ENCODE assay signal across 10 cellular contexts in the genomic region with DNA sequence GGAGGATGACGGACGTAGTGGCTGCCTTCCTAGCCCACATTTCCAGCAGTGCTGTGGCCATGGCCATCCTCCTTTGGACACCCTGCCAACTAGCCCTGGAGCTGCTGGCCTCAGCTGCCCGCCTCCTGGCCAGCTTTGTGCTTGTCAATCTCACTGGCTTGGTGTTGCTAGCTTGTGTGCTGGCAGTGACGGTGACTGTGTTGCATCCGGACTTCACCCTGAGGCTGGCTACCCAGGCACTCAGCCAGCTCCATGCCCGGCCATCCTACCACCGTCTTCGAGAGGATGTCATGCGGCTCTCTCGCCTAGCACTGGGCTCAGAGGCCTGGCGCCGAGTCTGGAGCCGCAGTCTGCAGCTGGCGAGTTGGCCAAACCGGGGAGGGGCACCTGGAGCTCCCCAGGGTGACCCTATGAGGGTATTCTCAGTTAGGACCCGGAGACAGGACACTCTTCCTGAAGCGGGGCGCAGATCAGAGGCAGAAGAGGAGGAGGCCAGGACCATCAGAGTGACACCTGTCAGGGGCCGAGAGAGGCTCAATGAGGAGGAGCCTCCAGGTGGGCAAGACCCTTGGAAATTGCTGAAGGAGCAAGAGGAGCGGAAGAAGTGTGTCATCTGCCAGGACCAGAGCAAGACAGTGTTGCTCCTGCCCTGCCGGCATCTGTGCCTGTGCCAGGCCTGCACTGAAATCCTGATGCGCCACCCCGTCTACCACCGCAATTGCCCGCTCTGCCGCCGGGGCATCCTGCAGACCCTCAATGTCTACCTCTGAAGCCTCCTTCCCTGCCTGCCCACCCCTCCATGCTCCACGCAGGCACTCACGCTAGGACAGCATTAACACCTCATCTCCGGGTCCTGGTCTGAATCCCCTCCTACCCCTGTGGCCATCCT. TPM values are rescaled to one million over a fixed set of nuclear protein-coding genes. Genes with fewer than 3 reads are reported as not detected.
DNase-seq lines count a peak whose midpoint lies in the region; ATAC-seq and TF ChIP-seq lines count a peak whose summit lies in the region.
"Had no signal": no experiment of that assay in that cellular context is flagged by ENCODE, and none has a peak within 500 bp of the region (broad histone marks: within the 10 kb centered on the region; RNA-seq: fewer than 3 reads in every experiment).

No MANE protein-coding gene starts in this region.

- H3K4me3 ChIP-seq in GM23248 = peak overlapping the region; percentile 92
- peak overlapping the region; percentile 94 for H3K4me3 ChIP-seq in fibroblast of villous mesenchyme (ENCODE audit: low read depth, low read length)
- peak overlapping the region; percentile 94 for H3K4me3 ChIP-seq in psoas muscle

- TF ChIP-seq CTCF in RWPE1 (conservative IDR thresholded peaks at IDR 0.05; ENCODE audit: low read depth) (no peak), fibroblast of villous mesenchyme (IDR thresholded peaks at IDR 0.05; ENCODE audit: insufficient read depth, low read depth, low read length) (no peak), psoas muscle (IDR thresholded peaks at IDR 0.05) (no peak)

- H3K27me3 ChIP-seq in GM23248 (replicated peaks; ENCODE audit: insufficient read depth) (no peaks in the 10 kb centered on the region; the same call in 1 of the 2 replicates), psoas muscle (ENCODE audit: insufficient read depth in 3 of 3, low read length in 2 of 3) (peaks cover 0 to under 1% (median 0%) of the 10 kb centered on the region in 3 donors)
- H3K27me3 ChIP-seq: ascending aorta had no signal

- no peaks in the 10 kb centered on the region for H3K9me3 ChIP-seq in GM23248 (ENCODE audit: low read depth)
- no peaks in the 10 kb centered on the region for H3K9me3 ChIP-seq in psoas muscle
- H3K9me3 ChIP-seq: ascending aorta had no signal

- H3K79me2 ChIP-seq in GM23248 (ENCODE audit: insufficient read depth) = peaks cover 28% of the 10 kb centered on the region

- ATAC-seq in psoas muscle = peak; percentile 61 to 72 (median 69)
- no peak for ATAC-seq in HG03039 (IDR thresholded peaks at IDR 0.05; ENCODE audit: unreplicated experiment)

- no peaks in the 10 kb centered on the region for H3K9me2 ChIP-seq in GM23248 (ENCODE audit: insufficient read depth)

- H3K27ac ChIP-seq in GM23248 = no peak overlapping the region
- peak overlapping the region; percentile 82 for H3K27ac ChIP-seq in RWPE1
- H3K27ac ChIP-seq in psoas muscle = peak overlapping the region; percentile 95

- CTCF ChIA-PET in RWPE1 (lab: Yijun Ruan, JAX) = interaction anchor here (0.5 kb wide), 1 partner anchor 875 kb away, joined by 3 read pairs; no protein-coding TSS in a partner anchor

- no peak for DNase-seq in GM23248
- no peak for DNase-seq in RWPE1 (ENCODE audit: low spot score)
- DNase-seq in fibroblast of villous mesenchyme (ENCODE audit: low read depth) = no peak
- peak; percentile 69 to 90 for DNase-seq in psoas muscle
- DNase-seq in NCI-H2227 treated with DMSO at 0.1 percent for 48 hours (lab: John Stamatoyannopoulos, UW) = no peak
- DNase-seq in OCI-M2 (lab: John Stamatoyannopoulos, UW; ENCODE audit: unreplicated experiment) = no peak
- DNase-seq: stimulated activated naive CD4-positive, alpha-beta T cell had no signal

- H3K4me2 ChIP-seq in GM23248 (ENCODE audit: unreplicated experiment) = peak overlapping the region; percentile 98

- in situ Hi-C loops in GM23248 (cut with MboI) = no loop called here

- H3K36me3 ChIP-seq in GM23248 (ENCODE audit: low read depth) (no peaks in the 10 kb centered on the region), psoas muscle (ENCODE audit: insufficient read depth in 1 of 2, low read depth in 1 of 2) (peaks cover 0 to 11% of the 10 kb centered on the region in 2 donors)

- peaks cover 9% of the 10 kb centered on the region; the same call in 1 of the 2 replicates for H3F3A ChIP-seq in GM23248 (ENCODE audit: insufficient read depth)

- POLR2A ChIA-PET in RWPE1 (lab: Yijun Ruan, JAX; ENCODE audit: low non-redundant PET) = no interaction called here

- intact Hi-C loops in psoas muscle (cut with DNase I) = loop anchor here (2.0 to 5.0 kb wide), 2 partner anchors 37 to 129 kb away; partner anchors contain the start of gene CBL (in 2 of the 2)

- no peaks in the 10 kb centered on the region for H4K20me1 ChIP-seq in GM23248 (ENCODE audit: insufficient read depth)

- no peak overlapping the region for H2AFZ ChIP-seq in GM23248

- WGBS in GM23248 (ENCODE audit: low coverage in 1 of 2, low lambda C conversion rate in 2 of 2, missing lambda C conversion rate in 2 of 2), 2 experiments = 85 to 87% methylated on average over 30 of the region's 30 CpGs
- WGBS in psoas muscle, 3 donors = 52 to 62% (median 58%) methylated on average over 30 of the region's 30 CpGs

- peaks cover 29% of the 10 kb centered on the region; the same call in 1 of the 2 replicates for H3K4me1 ChIP-seq in GM23248 (ENCODE audit: insufficient read depth)
- peaks cover 53% of the 10 kb centered on the region for H3K4me1 ChIP-seq in psoas muscle

- H3K9ac ChIP-seq in GM23248 = no peak overlapping the region

RNA-seq across cellular contexts. Expression of gene RNF26, which starts 1.6 kb away (rescaled TPM):
- 6.4 and 8.0 TPM in 2 replicates for total RNA-seq in GM23248 (2014; rRNA removed; shearing (Covaris generic))
- polyA plus RNA-seq in GM23248 (2016; fragmentation: Nextera tagmentation; extraction: Ambion mirVana) (49.5 and 53.1 TPM in 2 replicates), psoas muscle (1 to 10 TPM; 5.8 to 8.9 (median 7.1) TPM)
- total RNA-seq in fibroblast of villous mesenchyme (5.2 and 5.8 TPM in 2 replicates), psoas muscle (1 to 10 TPM; 6.1 to 8.8 (median 7.5) TPM)

RNA-seq across cellular contexts. Expression of gene C1QTNF5, which starts 4.8 kb away (rescaled TPM):
- total RNA-seq in GM23248 (2014; rRNA removed; shearing (Covaris generic)) = 23.4 and 27.9 TPM in 2 replicates
- polyA plus RNA-seq in GM23248 (2016; fragmentation: Nextera tagmentation; extraction: Ambion mirVana) = 4.5 and 6.2 TPM in 2 replicates
- total RNA-seq in fibroblast of villous mesenchyme = 6.5 and 13.5 TPM in 2 replicates
- total RNA-seq in psoas muscle = 10 to 100 TPM in 1 of 4 donors, 1 to 10 TPM in 3; 5.3 to 11.6 (median 8.8) TPM
- 10 to 100 TPM in 1 of 3 donors, 1 to 10 TPM in 2; 3.2 to 12.0 (median 4.7) TPM for polyA plus RNA-seq in psoas muscle
- total RNA-seq: SK-MEL-5 had no signal

RNA-seq across cellular contexts. Expression of gene MFRP, which starts 10.6 kb away (rescaled TPM):
- total RNA-seq in GM23248 (2014; rRNA removed; shearing (Covaris generic)) = 0.13 TPM in 1 of 2 replicates, not detected in the other
- polyA plus RNA-seq in GM23248 (2016; fragmentation: Nextera tagmentation; extraction: Ambion mirVana) = not detected in 2 replicates
- total RNA-seq in fibroblast of villous mesenchyme = under 0.01 TPM in 1 of 2 replicates, not detected in the other
- not detected for total RNA-seq in psoas muscle
- under 1 TPM in 2 of 3 donors, not detected in 1; 0.01 to 0.05 TPM for polyA plus RNA-seq in psoas muscle
- total RNA-seq: ascending aorta, SK-MEL-5 had no signal

RNA-seq across cellular contexts. Expression of gene MCAM, which starts 19.0 kb away (rescaled TPM):
- 40.4 and 61.3 TPM in 2 replicates for total RNA-seq in GM23248 (2014; rRNA removed; shearing (Covaris generic))
- polyA plus RNA-seq in GM23248 (2016; fragmentation: Nextera tagmentation; extraction: Ambion mirVana) (8.6 and 10.5 TPM in 2 replicates), psoas muscle (10 to 100 TPM; 15.4 to 27.4 (median 27.3) TPM)
- total RNA-seq in fibroblast of villous mesenchyme (77.3 and 86.4 TPM in 2 replicates), psoas muscle (10 to 100 TPM; 24.5 to 71.1 (median 43.6) TPM)

RNA-seq across cellular contexts. Expression of gene USP2, which starts 45.6 kb away (rescaled TPM):
- not detected in 2 replicates for total RNA-seq in GM23248 (2014; rRNA removed; shearing (Covaris generic))
- polyA plus RNA-seq in GM23248 (2016; fragmentation: Nextera tagmentation; extraction: Ambion mirVana) = 0.30 and 0.33 TPM in 2 replicates
- under 0.01 and 0.43 TPM in 2 replicates for total RNA-seq in fibroblast of villous mesenchyme
- 100 to 1,000 TPM in 3 of 4 donors, 10 to 100 TPM in 1; 75.8 to 210 (median 156) TPM for total RNA-seq in psoas muscle
- polyA plus RNA-seq in psoas muscle = 10 to 100 TPM; 49.0 to 76.4 (median 57.4) TPM
- total RNA-seq: ascending aorta had no signal

Comparison
In these comparisons a context has a peak if more than half of its experiments do, and no peak if none do; other contexts are left out.
1. DNase-seq: peak in psoas muscle (2 of 2); none in GM23248 (single experiment), RWPE1 (single experiment), fibroblast of villous mesenchyme (single experiment), NCI-H2227 treated with DMSO at 0.1 percent for 48 hours (single experiment) and OCI-M2 (single experiment).
2. Peak in every context shown above with its lines, with median percentiles within 50 percentile points of each other: H3K4me3 ChIP-seq.